In the genomic region with DNA sequence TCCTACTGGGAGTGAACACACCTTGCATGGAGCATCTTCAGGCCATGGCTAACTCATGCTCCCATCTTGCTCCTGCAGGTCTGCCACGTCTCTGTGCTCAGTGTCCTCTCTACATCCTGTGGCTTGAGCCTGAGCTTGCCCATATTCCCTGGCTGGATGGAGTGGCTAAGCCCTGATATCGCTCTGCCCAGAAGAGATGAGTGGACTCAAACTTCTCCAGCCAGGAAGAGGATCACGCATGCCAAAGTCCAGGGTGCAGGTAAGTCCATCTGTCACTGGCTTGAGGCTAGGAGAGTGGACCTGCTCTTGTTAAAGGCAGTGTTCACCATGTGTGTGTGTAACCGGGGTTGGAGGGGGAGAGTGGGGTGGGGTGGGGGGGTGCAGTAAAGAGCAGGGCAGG, we compare ENCODE assay signal across 29 cellular contexts. TPM values are rescaled to one million over a fixed set of nuclear protein-coding genes. Genes with fewer than 3 reads are reported as not detected.
"Had no signal": no experiment of that assay in that cellular context is flagged by ENCODE, and none has a peak within 500 bp of the region (broad histone marks: within the 10 kb centered on the region; RNA-seq: fewer than 3 reads in every experiment).

No MANE protein-coding gene starts in this region.

- FAIRE-seq: TTC549 had no signal

- H3K27ac ChIP-seq: brain microvascular endothelial cell, Peyer's patch had no signal

- H3K36me3 Mint-ChIP-seq: activated naive CD8-positive, alpha-beta T cell treated with anti-CD3 and anti-CD28 coated beads for 36 hours had no signal

- H3K4me1 Mint-ChIP-seq: activated T-helper 17 cell treated with anti-CD3 and anti-CD28 coated beads, Interleukin-2, amount 50 U/mL, for 72 hours had no signal

- H3K27me3 Mint-ChIP-seq: activated CD4-positive, alpha-beta T cell treated with anti-CD3 and anti-CD28 coated beads, Interleukin-2, amount 10 ng/mL, durations not matched to agents 24 days and 14 days; activated CD8-positive, alpha-beta T cell treated with anti-CD3 and anti-CD28 coated beads for 36 hours; activated naive CD8-positive, alpha-beta T cell treated with anti-CD3 and anti-CD28 coated beads for 36 hours; activated T-helper 17 cell treated with anti-CD3 and anti-CD28 coated beads, Interleukin-2, amount 50 U/mL, for 72 hours had no signal

- H3K36me3 ChIP-seq: brain microvascular endothelial cell, Peyer's patch had no signal

- H3K4me3 ChIP-seq: Peyer's patch had no signal

- DNase-seq: activated CD4-positive, alpha-beta T cell treated with anti-CD3 and anti-CD28 coated beads, Interleukin-2, amount 10 ng/mL, durations not matched to agents 24 days and 14 days; activated CD4-positive, alpha-beta T cell treated with anti-CD3 and anti-CD28 coated beads, Interleukin-2, amount 50 U/mL, for 4 hours; activated CD8-positive, alpha-beta T cell treated with anti-CD3 and anti-CD28 coated beads for 36 hours; activated effector memory CD4-positive, alpha-beta T cell treated with anti-CD3 and anti-CD28 coated beads, Interleukin-2, amount 50 U/mL, for 16 hours; activated naive CD4-positive, alpha-beta T cell; activated naive CD4-positive, alpha-beta T cell treated with anti-CD3 and anti-CD28 coated beads, Interleukin-2, amount 50 U/mL, for 16 hours; activated naive CD8-positive, alpha-beta T cell treated with anti-CD3 and anti-CD28 coated beads for 36 hours; activated T-cell treated with anti-CD3 and anti-CD28 coated beads, Interleukin-2, amount 50 U/mL, for 1 hour; activated T-cell treated with anti-CD3 and anti-CD28 coated beads, Interleukin-2, amount 50 U/mL, for 72 hours; amniotic stem cell; aorta; brain microvascular endothelial cell; central memory CD4-positive, alpha-beta T cell; KG1; MM.1S; NCI-H1092; NCI-H146; NCI-H187; NCI-H2081; NCI-H2171 treated with DMSO at 0.1 percent for 48 hours; NCI-H2227 treated with DMSO at 0.1 percent for 48 hours; NCI-H446; NK-92 treated with Interleukin-12 subunit alpha and Interleukin-12 subunit beta, amount 100 ng/mL, for 24 hours; PC-3; Peyer's patch; RPMI8226; T1000 had no signal

- H3K27ac Mint-ChIP-seq: activated CD4-positive, alpha-beta T cell treated with anti-CD3 and anti-CD28 coated beads, Interleukin-2, amount 10 ng/mL, durations not matched to agents 24 days and 14 days; activated CD8-positive, alpha-beta T cell treated with anti-CD3 and anti-CD28 coated beads for 36 hours; activated naive CD8-positive, alpha-beta T cell treated with anti-CD3 and anti-CD28 coated beads for 36 hours; activated T-cell treated with anti-CD3 and anti-CD28 coated beads, Interleukin-2, amount 50 U/mL, for 72 hours; activated T-helper 17 cell treated with anti-CD3 and anti-CD28 coated beads, Interleukin-2, amount 50 U/mL, for 72 hours had no signal

- H3K9me3 Mint-ChIP-seq: activated CD8-positive, alpha-beta T cell treated with anti-CD3 and anti-CD28 coated beads for 36 hours; activated naive CD8-positive, alpha-beta T cell treated with anti-CD3 and anti-CD28 coated beads for 36 hours; activated T-cell treated with anti-CD3 and anti-CD28 coated beads, Interleukin-2, amount 50 U/mL, for 72 hours; activated T-helper 17 cell treated with anti-CD3 and anti-CD28 coated beads, Interleukin-2, amount 50 U/mL, for 72 hours had no signal

- H3K27me3 ChIP-seq: Peyer's patch had no signal

- H3K4me3 Mint-ChIP-seq: activated CD4-positive, alpha-beta T cell treated with anti-CD3 and anti-CD28 coated beads, Interleukin-2, amount 10 ng/mL, durations not matched to agents 24 days and 14 days; activated CD8-positive, alpha-beta T cell treated with anti-CD3 and anti-CD28 coated beads for 36 hours; activated naive CD8-positive, alpha-beta T cell treated with anti-CD3 and anti-CD28 coated beads for 36 hours; activated T-cell treated with anti-CD3 and anti-CD28 coated beads, Interleukin-2, amount 50 U/mL, for 72 hours; activated T-helper 17 cell treated with anti-CD3 and anti-CD28 coated beads, Interleukin-2, amount 50 U/mL, for 72 hours had no signal

- H3K9me3 ChIP-seq: Peyer's patch had no signal

- ATAC-seq: activated CD8-positive, alpha-beta T cell treated with anti-CD3 and anti-CD28 coated beads for 36 hours; activated T-cell treated with anti-CD3 and anti-CD28 coated beads, Interleukin-2, amount 50 U/mL, for 72 hours; activated T-helper 17 cell treated with anti-CD3 and anti-CD28 coated beads, Interleukin-2, amount 50 U/mL, for 72 hours; PC-3 had no signal

RNA-seq across cellular contexts. Expression of a gene that starts 51.4 kb away (rescaled TPM):
- polyA plus RNA-seq: aorta had no signal
